ENCODE assay signal across 8 cellular contexts in the genomic region with DNA sequence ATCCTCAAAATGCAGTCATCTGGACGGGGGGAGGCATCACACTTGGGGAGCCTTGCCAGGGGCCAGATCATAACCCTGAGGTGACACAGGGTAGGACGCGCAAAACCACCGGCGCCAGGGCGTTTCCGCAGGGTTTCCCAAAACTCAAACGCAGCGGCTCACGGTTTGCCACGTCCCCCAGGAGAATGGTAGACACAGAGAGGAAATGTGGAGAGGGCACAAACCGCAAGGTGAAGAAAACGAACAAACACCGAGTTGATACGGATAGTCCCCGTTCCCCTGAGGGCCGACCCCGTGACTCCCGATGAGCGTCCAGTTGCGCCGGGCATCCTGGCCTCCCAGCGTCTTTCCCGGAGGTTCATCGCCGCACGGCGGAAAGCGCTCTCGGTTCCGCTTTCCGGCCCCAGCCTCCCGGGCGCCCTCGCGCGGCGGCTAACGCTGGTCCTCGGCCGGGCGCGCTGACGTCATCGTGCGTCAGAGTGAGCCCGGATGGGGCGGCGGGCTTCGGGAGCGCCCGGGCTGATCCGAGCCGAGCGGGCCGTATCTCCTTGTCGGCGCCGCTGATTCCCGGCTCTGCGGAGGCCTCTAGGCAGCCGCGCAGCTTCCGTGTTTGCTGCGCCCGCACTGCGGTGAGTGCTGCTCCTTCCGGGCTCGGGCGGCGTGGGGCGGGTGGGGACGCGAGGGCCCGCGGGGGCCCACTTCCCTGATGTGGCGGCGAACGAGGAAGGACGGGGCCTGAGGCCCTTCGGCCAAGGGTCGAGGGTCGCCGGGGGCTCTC. TPM values are rescaled to one million over a fixed set of nuclear protein-coding genes. Genes with fewer than 3 reads are reported as not detected.
DNase-seq lines count a peak whose midpoint lies in the region; ATAC-seq and TF ChIP-seq lines count a peak whose summit lies in the region.

A gene (plus strand): TSS at position 467 of the 778 bp plus-strand sequence. CDS start 2,641 bp downstream, outside the sequence.

- H3K27me3 ChIP-seq in SU-DHL-6 (ENCODE audit: low read length) (no peaks in the 10 kb centered on the region), cardiac muscle cell (no peaks in the 10 kb centered on the region)

- H3K4me2 ChIP-seq in SU-DHL-6 (ENCODE audit: low read depth, low read length, poor library complexity, severe bottlenecking) = peak within 1 kb of the TSS; percentile 89

- no peaks in the 10 kb centered on the region for H4K20me1 ChIP-seq in SU-DHL-6 (ENCODE audit: low read depth, low read length)

- peak within 1 kb of the TSS; percentile 72 for H3K9ac ChIP-seq in SU-DHL-6 (ENCODE audit: low read length)

- peaks cover 28% of the 10 kb centered on the region for H3K4me1 Mint-ChIP-seq in type B pancreatic cell (ENCODE audit: unreplicated experiment)

- peaks cover 4% of the 10 kb centered on the region; the same call in 1 of the 2 replicates for H3K36me3 ChIP-seq in SU-DHL-6 (ENCODE audit: low read length)
- H3K36me3 ChIP-seq in cardiac muscle cell = peaks cover 3% of the 10 kb centered on the region

- H3F3A ChIP-seq in SU-DHL-6 (ENCODE audit: insufficient read depth) = peaks cover 5% of the 10 kb centered on the region; the same call in 1 of the 2 replicates

- ATAC-seq in HG02610 (IDR thresholded peaks at IDR 0.05; ENCODE audit: unreplicated experiment) = peak; percentile 79

- H3K9me3 ChIP-seq in SU-DHL-6 (ENCODE audit: insufficient read depth, low read length) (no peaks in the 10 kb centered on the region), cardiac muscle cell (ENCODE audit: low read depth) (no peaks in the 10 kb centered on the region)

- H3K4me3 ChIP-seq in SU-DHL-6 (ENCODE audit: insufficient read depth, low read length, poor library complexity, severe bottlenecking) (peak within 1 kb of the TSS; percentile 91), cardiac muscle cell (peak within 1 kb of the TSS; percentile 47)

- peaks cover 18% of the 10 kb centered on the region for H3K36me3 Mint-ChIP-seq in type B pancreatic cell

- TF ChIP-seq CTCF in GM12872 (IDR thresholded peaks at IDR 0.05; ENCODE audit: insufficient read depth, low read depth, low read length) (peak; percentile 78), SU-DHL-6 (IDR thresholded peaks at IDR 0.05; ENCODE audit: insufficient read depth, low read length, poor library complexity, severe bottlenecking) (peak; percentile 63), cardiac muscle cell (IDR thresholded peaks at IDR 0.05; ENCODE audit: low read depth, low read length) (peak; percentile 81), type B pancreatic cell (conservative IDR thresholded peaks at IDR 0.05) (peak; percentile 74)

- peak within 1 kb of the TSS; percentile 90 for H3K4me3 Mint-ChIP-seq in type B pancreatic cell

- H3K27me3 Mint-ChIP-seq in type B pancreatic cell = no peaks in the 10 kb centered on the region

- peaks cover 15% of the 10 kb centered on the region for H3K4me1 ChIP-seq in cardiac muscle cell (ENCODE audit: low read depth)

- no peaks in the 10 kb centered on the region for H3K9me3 Mint-ChIP-seq in type B pancreatic cell

- H2AFZ ChIP-seq in SU-DHL-6 (ENCODE audit: low read depth, low read length, severe bottlenecking) = peak within 1 kb of the TSS; percentile 49

- H3K27ac ChIP-seq in SU-DHL-6 (ENCODE audit: low read depth, low read length) (peak within 1 kb of the TSS; percentile 56), cardiac muscle cell (peak within 1 kb of the TSS; percentile 94)

- no peaks in the 10 kb centered on the region for H3K9me2 ChIP-seq in SU-DHL-6 (replicated peaks; ENCODE audit: insufficient read depth, low read length)

- peak within 1 kb of the TSS; percentile 97 for H3K27ac Mint-ChIP-seq in type B pancreatic cell

- peak; percentile 93 for DNase-seq in NCI-H1092 (lab: John Stamatoyannopoulos, UW)
- peak; percentile 84 for DNase-seq in activated naive CD8-positive, alpha-beta T cell treated with anti-CD3 and anti-CD28 coated beads, Interleukin-2, amount 50 U/mL, for 16 hours (ENCODE audit: low read depth, low spot score)
- peak; percentile 95 to 98 for DNase-seq in cardiac muscle cell (ENCODE audit: low read depth in 1 of 2, low spot score in 1 of 2)
- DNase-seq in pons (ENCODE audit: low spot score) = peak; percentile 88
- DNase-seq in type B pancreatic cell (ENCODE audit: extremely low spot score, unreplicated experiment) = peak; percentile 99

- H3K79me2 ChIP-seq in SU-DHL-6 (ENCODE audit: insufficient read depth, low read length) = peaks cover 33% of the 10 kb centered on the region

RNA-seq across cellular contexts. Expression of the gene that starts here (rescaled TPM):
- total RNA-seq in cardiac muscle cell (37.8 and 40.4 TPM in 2 replicates), type B pancreatic cell (ENCODE audit: low replicate concordance) (43.4 and 46.9 TPM in 2 replicates)
- 36.1 and 41.3 TPM in 2 replicates for polyA plus RNA-seq in cardiac muscle cell

Comparison
In these comparisons a context has a peak if more than half of its experiments do, and no peak if none do; other contexts are left out.
1. Peak in every context shown above with its lines: DNase-seq, ATAC-seq, H3K4me3 ChIP-seq and H3K27ac ChIP-seq.